24 cellular contexts compared by ENCODE assay signal in the genomic region with DNA sequence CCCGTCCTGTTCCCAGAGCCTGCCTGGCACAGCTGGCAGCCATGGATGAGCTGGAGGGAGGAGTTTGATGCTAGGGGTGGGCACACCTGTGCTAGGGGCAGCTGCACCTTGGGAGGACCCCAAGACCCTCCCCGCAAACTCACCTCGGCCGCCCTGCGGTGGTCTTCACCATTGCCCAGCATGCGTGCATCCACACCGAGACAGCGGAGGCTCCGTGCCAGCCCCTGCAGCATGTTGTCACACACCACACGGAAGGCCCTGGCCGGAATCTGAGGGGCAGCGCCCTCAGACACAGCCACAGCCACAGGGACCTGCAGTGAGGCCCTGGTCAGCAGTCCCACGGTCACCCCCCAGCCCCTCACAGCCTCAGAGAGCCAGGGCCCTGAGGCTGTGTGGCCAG. TPM values are rescaled to one million over a fixed set of nuclear protein-coding genes. Genes with fewer than 3 reads are reported as not detected.
DNase-seq lines count a peak whose midpoint lies in the region; ATAC-seq, FAIRE-seq and TF ChIP-seq lines count a peak whose summit lies in the region.
"Had no signal": no experiment of that assay in that cellular context is flagged by ENCODE, and none has a peak within 500 bp of the region (broad histone marks: within the 10 kb centered on the region; RNA-seq: fewer than 3 reads in every experiment).

No MANE protein-coding gene starts in this region.

- H2BK120ac ChIP-seq in neuronal stem cell (ENCODE audit: low read depth, low read length), result no peak overlapping the region

- H3K4me3 ChIP-seq in HepG2 (replicated peaks in 1 of 3; ENCODE audit: insufficient read depth in 1 of 3, low read depth in 2 of 3, low read length in 3 of 3), result no peak overlapping the region
- no peak overlapping the region for H3K4me3 ChIP-seq in right lobe of liver
- no peak overlapping the region for H3K4me3 ChIP-seq in neuronal stem cell (ENCODE audit: low read length in 2 of 2)
- H3K4me3 ChIP-seq in stomach, result no peak overlapping the region
- H3K4me3 ChIP-seq: A549; BLaER1 treated with 17β-estradiol and CSF1 and Interleukin-3, amounts not matched to agents 10 nM and 100 nM; GM23338 had no signal

- peak overlapping the region; percentile 17 for H4K8ac ChIP-seq in neuronal stem cell (ENCODE audit: low read depth, low read length)

- H3K27me3 ChIP-seq in HepG2 (ENCODE audit: control insufficient read depth in 1 of 2, insufficient read depth in 2 of 2, low read length in 2 of 2), result peaks cover 0 to 8% of the 10 kb centered on the region in 2 experiments; a peak in 1 of 5 replicates
- H3K27me3 ChIP-seq in right lobe of liver, result no peaks in the 10 kb centered on the region
- peaks cover 0 to 2% (median 0%) of the 10 kb centered on the region in 3 experiments for H3K27me3 ChIP-seq in neuronal stem cell (ENCODE audit: control insufficient read depth in 3 of 3, insufficient read depth in 3 of 3, low read depth in 1 of 3, low read length in 3 of 3)
- H3K27me3 ChIP-seq in stomach, result no peaks in the 10 kb centered on the region
- H3K27me3 ChIP-seq: BE2C; BLaER1 treated with 17β-estradiol and CSF1 and Interleukin-3, amounts not matched to agents 10 nM and 100 nM had no signal

- ATAC-seq in HepG2 (no peak), right lobe of liver (no peak), GM18870 (IDR thresholded peaks at IDR 0.05; ENCODE audit: unreplicated experiment) (no peak), GM19397 (IDR thresholded peaks at IDR 0.05; ENCODE audit: unreplicated experiment) (no peak)
- ATAC-seq: A549, GM23338, HCT116 had no signal

- no peaks in the 10 kb centered on the region for H3K36me3 ChIP-seq in HepG2 (replicated peaks in 1 of 2; ENCODE audit: control insufficient read depth in 1 of 2, insufficient read depth in 2 of 2, low read length in 2 of 2)
- H3K36me3 ChIP-seq in right lobe of liver, result no peaks in the 10 kb centered on the region
- H3K36me3 ChIP-seq in neuronal stem cell (replicated peaks in 1 of 2; ENCODE audit: control insufficient read depth in 2 of 2, insufficient read depth in 2 of 2, low read length in 2 of 2), result peaks cover 0 to 2% of the 10 kb centered on the region in 2 donors
- peaks cover 12 to 51% (median 36%) of the 10 kb centered on the region in 4 donors for H3K36me3 ChIP-seq in stomach
- H3K36me3 ChIP-seq: BE2C had no signal

- no peak for FAIRE-seq in HepG2 (lab: Jason Lieb, UNC)
- FAIRE-seq: A549, GM12892, GM19239 had no signal

- no peak overlapping the region for H3K4ac ChIP-seq in neuronal stem cell (ENCODE audit: low read length)

- DNase-seq in HepG2 (ENCODE audit: low spot score) (no peak), right lobe of liver (no peak), neuronal stem cell (ENCODE audit: low spot score) (no peak), stomach (peak; percentile 16)
- DNase-seq: 8988T; ACHN; AML-193; BE2C; Calu3; CD4-positive, alpha-beta T cell; COR-L47; DMS53; DMS79 treated with DMSO at 0.1 percent for 48 hours; GF-D8; H9 had no signal

- H3K79me1 ChIP-seq in neuronal stem cell (ENCODE audit: low read depth, low read length), result no peaks in the 10 kb centered on the region

- 50% methylated on average over 2 of the region's 13 CpGs for WGBS in HepG2 (ENCODE audit: low lambda C conversion rate)
- no CpG with 5 or more reads among the region's 13 CpGs for WGBS in right lobe of liver (ENCODE audit: insufficient coverage, low coverage, low lambda C conversion rate, missing lambda C conversion rate)
- WGBS in neuronal stem cell (ENCODE audit: extremely low coverage in 2 of 2, insufficient read length in 2 of 2, insufficient replicate concordance in 1 of 2), 2 donors, result no CpG with 5 or more reads among the region's 13 CpGs
- 89 to 97% (median 94%) methylated on average over 6 to 13 of the region's 13 CpGs for WGBS in stomach, 5 donors

- peak overlapping the region; percentile 63 for H2AK5ac ChIP-seq in neuronal stem cell (ENCODE audit: low read depth, low read length)

- no peak overlapping the region for H2BK5ac ChIP-seq in neuronal stem cell (ENCODE audit: low read length)

- H3K27ac ChIP-seq in HepG2 (ENCODE audit: extremely low read length, insufficient read depth, low read length) (no peak overlapping the region), right lobe of liver (no peak overlapping the region), neuronal stem cell (replicated peaks; ENCODE audit: low read length) (no peak overlapping the region), stomach (no peak overlapping the region)
- H3K27ac ChIP-seq: A549; BLaER1 treated with 17β-estradiol and CSF1 and Interleukin-3, amounts not matched to agents 10 nM and 100 nM had no signal

- H3K14ac ChIP-seq in neuronal stem cell (ENCODE audit: low read length), result peak overlapping the region; percentile 21

- H3K18ac ChIP-seq in neuronal stem cell (ENCODE audit: low read length), result peak overlapping the region; percentile 38

- BruUV-seq in HepG2 (replicated peaks; lab: Mats Ljungman, UMichigan), result no TSS peak

- H3K4me2 ChIP-seq in HepG2 (ENCODE audit: low read depth, low read length) (no peak overlapping the region), neuronal stem cell (ENCODE audit: insufficient read depth, low read length, poor library complexity, severe bottlenecking) (no peak overlapping the region)
- H3K4me2 ChIP-seq: A549; BLaER1 treated with 17β-estradiol and CSF1 and Interleukin-3, amounts not matched to agents 10 nM and 100 nM; GM23338 had no signal

- TF ChIP-seq POLR2A in HepG2 (IDR thresholded peaks at IDR 0.05; ENCODE audit: insufficient read depth in 1 of 2, low read depth in 2 of 2, low read length in 2 of 2), result no peak
- TF ChIP-seq POLR2A in right lobe of liver (IDR thresholded peaks at IDR 0.05), result no peak
- TF ChIP-seq POLR2A in stomach (IDR thresholded peaks at IDR 0.05), result no peak

- in situ Hi-C loops in HepG2 (cut with HindIII; ENCODE audit: extremely low pct_ligation_motif_present, low pct_unique_long_range_greater_than_20kb), result no loop called here

- TF ChIP-seq EP300 in HepG2 (IDR thresholded peaks at IDR 0.05; ENCODE audit: low read depth in 2 of 2, low read length in 2 of 2) (no peak), HepG2 (CRISPR knock-in tag; IDR thresholded peaks at IDR 0.05; ENCODE audit: borderline replicate concordance) (no peak), stomach (IDR thresholded peaks at IDR 0.05) (no peak)

- H2AFZ ChIP-seq in HepG2 (ENCODE audit: low read length) (no peak overlapping the region), neuronal stem cell (ENCODE audit: low read length) (no peak overlapping the region)
- H2AFZ ChIP-seq: GM23338 had no signal

- no peak for TF ChIP-seq RAD21 in HepG2 (CRISPR knock-in tag; IDR thresholded peaks at IDR 0.05)

- H3K9me3 ChIP-seq in HepG2 (ENCODE audit: low read length), result no peaks in the 10 kb centered on the region
- H3K9me3 ChIP-seq in right lobe of liver, result no peaks in the 10 kb centered on the region
- H3K9me3 ChIP-seq in neuronal stem cell (replicated peaks in 1 of 2; ENCODE audit: control insufficient read depth in 2 of 2, insufficient read depth in 1 of 2, low read depth in 1 of 2, low read length in 2 of 2), result peaks cover 5 to 21% of the 10 kb centered on the region in 2 donors
- H3K9me3 ChIP-seq in stomach, result peaks cover 0 to 12% (median 9%) of the 10 kb centered on the region in 4 donors
- H3K9me3 ChIP-seq: BE2C had no signal

- H3K4me1 ChIP-seq in HepG2 (ENCODE audit: insufficient read depth, low read length), result peaks cover 12% of the 10 kb centered on the region
- no peaks in the 10 kb centered on the region for H3K4me1 ChIP-seq in right lobe of liver
- H3K4me1 ChIP-seq in neuronal stem cell (ENCODE audit: control insufficient read depth in 2 of 2, insufficient read depth in 1 of 2, low read depth in 1 of 2, low read length in 2 of 2), result no peaks in the 10 kb centered on the region
- H3K4me1 ChIP-seq in stomach, result no peaks in the 10 kb centered on the region
- H3K4me1 ChIP-seq: A549; BE2C; BLaER1 treated with 17β-estradiol and CSF1 and Interleukin-3, amounts not matched to agents 10 nM and 100 nM had no signal

- no peak overlapping the region for H3K23ac ChIP-seq in neuronal stem cell (ENCODE audit: low read depth, low read length, poor library complexity)

- peak overlapping the region; percentile 41 for H2BK12ac ChIP-seq in neuronal stem cell (ENCODE audit: low read length)

- no peak for TF ChIP-seq CTCF in HepG2 (CRISPR knock-in tag; IDR thresholded peaks at IDR 0.05)
- TF ChIP-seq CTCF in right lobe of liver (IDR thresholded peaks at IDR 0.05), result no peak
- no peak for TF ChIP-seq CTCF in stomach (IDR thresholded peaks at IDR 0.05)

- intact Hi-C loops in HepG2 (cut with micrococcal nuclease; ENCODE audit: unreplicated experiment), result no loop called here
- intact Hi-C loops in right lobe of liver (cut with DNase I), result no loop called here
- intact Hi-C loops in stomach (cut with DNase I; ENCODE audit: low total_unique reads), result no loop called here

- no peak overlapping the region for H4K91ac ChIP-seq in neuronal stem cell (ENCODE audit: low read depth, low read length, poor library complexity)

- no peaks in the 10 kb centered on the region for H4K20me1 ChIP-seq in HepG2 (ENCODE audit: insufficient read depth, low read length)
- H4K20me1 ChIP-seq: BLaER1 treated with 17β-estradiol and CSF1 and Interleukin-3, amounts not matched to agents 10 nM and 100 nM had no signal

- POLR2A ChIA-PET in HepG2 (lab: Yijun Ruan, JAX), result no interaction called here

- peak overlapping the region; percentile 17 for H2BK15ac ChIP-seq in neuronal stem cell (ENCODE audit: low read length)

- CTCF ChIA-PET in HepG2 (lab: Yijun Ruan, JAX; ENCODE audit: low intra/inter-chr PET ratio, low total read pairs), result no interaction called here

- H3K9ac ChIP-seq in HepG2 (ENCODE audit: insufficient read depth, low read depth, low read length) (no peak overlapping the region), neuronal stem cell (ENCODE audit: low read depth, low read length, poor library complexity) (no peak overlapping the region)
- H3K9ac ChIP-seq: BLaER1 treated with 17β-estradiol and CSF1 and Interleukin-3, amounts not matched to agents 10 nM and 100 nM had no signal

- no peaks in the 10 kb centered on the region for H3K79me2 ChIP-seq in HepG2 (ENCODE audit: insufficient read depth, low read length)

RNA-seq across cellular contexts. Expression of gene NRARP, which starts 45.9 kb away (rescaled TPM):
- 0.14 and 0.22 TPM in 2 replicates for total RNA-seq in HepG2 (2016; rRNA removed; fragmentation: Illumina TruSeq; extraction: Trizol)
- total RNA-seq in HepG2 (2016; cell fraction: cytosol; rRNA removed; fragmentation: Illumina TruSeq; extraction: Trizol; ENCODE audit: low read depth), result 0.26 and 0.30 TPM in 2 replicates
- 0.19 and 0.35 TPM in 2 replicates for total RNA-seq in HepG2 (2016; cell fraction: insoluble cytoplasmic fraction; rRNA removed; fragmentation: Illumina TruSeq; extraction: Trizol)
- 0.21 and 0.25 TPM in 2 replicates for total RNA-seq in HepG2 (2016; cell fraction: membrane; rRNA removed; fragmentation: Illumina TruSeq; extraction: Trizol)
- total RNA-seq in HepG2 (2016; cell fraction: nucleus; rRNA removed; fragmentation: Illumina TruSeq; extraction: Trizol), result 0.19 and 0.22 TPM in 2 replicates
- polyA plus RNA-seq in HepG2 (2011; rRNA removed), result 0.46 and 0.73 TPM in 2 replicates
- polyA plus RNA-seq in HepG2 (2011; cell fraction: cytosol; rRNA removed), result 0.74 and 1.0 TPM in 2 replicates
- 0.69 and 0.79 TPM in 2 replicates for polyA plus RNA-seq in HepG2 (2011; cell fraction: nucleus; rRNA removed)
- 0.51 and 0.78 TPM in 2 replicates for polyA plus RNA-seq in HepG2 (2012)
- polyA plus RNA-seq in HepG2 (2016; cell fraction: cytosol; fragmentation: Illumina TruSeq; extraction: Trizol; ENCODE audit: low read depth), result 0.21 and 0.42 TPM in 2 replicates
- 0.17 and 0.46 TPM in 2 replicates for polyA plus RNA-seq in HepG2 (2016; cell fraction: insoluble cytoplasmic fraction; fragmentation: Illumina TruSeq; extraction: Trizol; ENCODE audit: low read depth)
- 0.40 and 0.56 TPM in 2 replicates for polyA plus RNA-seq in HepG2 (2016; cell fraction: membrane; fragmentation: Illumina TruSeq; extraction: Trizol; ENCODE audit: low read depth)
- polyA plus RNA-seq in HepG2 (2016; cell fraction: nucleus; fragmentation: Illumina TruSeq; extraction: Trizol; ENCODE audit: insufficient read depth, low read depth), result 0.36 and 0.52 TPM in 2 replicates
- polyA minus RNA-seq in HepG2 (2011; rRNA and poly(A)+ RNA removed; ENCODE audit: low replicate concordance), result 1.0 and 2.0 TPM in 2 replicates
- 0.59 and 0.88 TPM in 2 replicates for polyA minus RNA-seq in HepG2 (2011; cell fraction: cytosol; rRNA and poly(A)+ RNA removed)
- polyA minus RNA-seq in HepG2 (2011; cell fraction: nucleus; rRNA and poly(A)+ RNA removed), result 0.25 TPM in 1 of 2 replicates, not detected in the other
- 1 to 10 TPM in 3 of 6 experiments, under 1 TPM in 3; 0.57 to 2.3 (median 0.98) TPM for total RNA-seq in right lobe of liver
- 51.2 TPM for polyA plus RNA-seq in neuronal stem cell (2013, experiment 1 of 2)
- 51.6 TPM for polyA plus RNA-seq in neuronal stem cell (2013, experiment 2 of 2)
- 100 to 1,000 TPM in 1 of 5 donors, 10 to 100 TPM in 2, 1 to 10 TPM in 2; 1.2 to 323 (median 14.6) TPM for total RNA-seq in stomach
- polyA plus RNA-seq in stomach, result 1 to 10 TPM; 1.5 to 2.7 (median 2.0) TPM
- polyA plus RNA-seq: CD14-positive monocyte had no signal
